In genomic region chr4:88357262-88357661, GRCh38 we compare ENCODE assay signal across 23 cellular contexts.
"Had no signal": no experiment of that assay in that cellular context is flagged by ENCODE, and none has a peak within 500 bp of the region (broad histone marks: within the 10 kb centered on the region; RNA-seq: fewer than 3 reads in every experiment).

No MANE protein-coding gene starts in this region.

- H3K9me3 Mint-ChIP-seq: effector memory CD8-positive, alpha-beta T cell had no signal

- H3K4me3 ChIP-seq: colonic mucosa, coronary artery, dorsolateral prefrontal cortex, esophagus squamous epithelium, gastrocnemius medialis, gastroesophageal sphincter, heart left ventricle, heart right ventricle had no signal

- H3K4me3 Mint-ChIP-seq: dendritic cell treated with granulocyte-macrophage colony-stimulating factor and Interleukin-4, amounts not matched to agents 40 ng/mL and 50 ng/mL, for 4 days; effector memory CD8-positive, alpha-beta T cell; endodermal cell had no signal

- H3K27ac Mint-ChIP-seq: dendritic cell treated with granulocyte-macrophage colony-stimulating factor and Interleukin-4, amounts not matched to agents 40 ng/mL and 50 ng/mL, for 4 days; effector memory CD8-positive, alpha-beta T cell; endodermal cell had no signal

- H3K27me3 ChIP-seq: colonic mucosa, dorsolateral prefrontal cortex, esophagus squamous epithelium, foreskin keratinocyte, gastrocnemius medialis, gastroesophageal sphincter, heart left ventricle, heart right ventricle had no signal

- H3K27me3 Mint-ChIP-seq: dendritic cell treated with granulocyte-macrophage colony-stimulating factor and Interleukin-4, amounts not matched to agents 40 ng/mL and 50 ng/mL, for 4 days had no signal

- H3K4me1 ChIP-seq: colonic mucosa, foreskin keratinocyte, gastrocnemius medialis, gastroesophageal sphincter had no signal

- H3K36me3 ChIP-seq: colonic mucosa, esophagus squamous epithelium, gastrocnemius medialis, gastroesophageal sphincter, heart left ventricle, heart right ventricle had no signal

- ATAC-seq: effector memory CD8-positive, alpha-beta T cell; esophagus mucosa; foreskin keratinocyte; gastroesophageal sphincter; heart left ventricle; heart right ventricle had no signal

- DNase-seq: colonic mucosa; cortex of kidney; dermis blood vessel endothelial cell; dorsolateral prefrontal cortex; effector CD4-positive, alpha-beta T cell; effector CD8-positive, alpha-beta T cell; effector memory CD4-positive, alpha-beta T cell; effector memory CD8-positive, alpha-beta T cell; endodermal cell; erythroblast; esophagus squamous epithelium; foreskin keratinocyte; foreskin melanocyte; gastrocnemius medialis; glutamatergic neuron; head of caudate nucleus; heart left ventricle; heart right ventricle had no signal

- H3K9me3 ChIP-seq: colonic mucosa, esophagus squamous epithelium, gastrocnemius medialis had no signal

- H3K27ac ChIP-seq: colonic mucosa, coronary artery, dorsolateral prefrontal cortex, epithelial cell of prostate, esophagus squamous epithelium, foreskin keratinocyte, gastrocnemius medialis, gastroesophageal sphincter, heart left ventricle, heart right ventricle had no signal
